In genomic region chr4:31334086-31334910, GRCh38 we compare ENCODE assay signal across 18 cellular contexts.
"Had no signal": no experiment of that assay in that cellular context is flagged by ENCODE, and none has a peak within 500 bp of the region (broad histone marks: within the 10 kb centered on the region; RNA-seq: fewer than 3 reads in every experiment).

No MANE protein-coding gene starts in this region.

- H3K36me3 ChIP-seq: esophagus muscularis mucosa, heart left ventricle, right lobe of liver, tibial artery, upper lobe of left lung, uterus had no signal

- H3K4me1 ChIP-seq: esophagus muscularis mucosa, heart left ventricle, psoas muscle, right lobe of liver, upper lobe of left lung, uterus had no signal

- H3K9me3 ChIP-seq: esophagus muscularis mucosa, heart left ventricle, psoas muscle, right lobe of liver, tibial artery, upper lobe of left lung, uterus had no signal

- DNase-seq: dorsolateral prefrontal cortex; effector memory CD4-positive, alpha-beta T cell; heart left ventricle; hippocampal formation; left colon; left ventricle myocardium superior; mesenchymal stem cell; naive B cell; psoas muscle; retina; right lobe of liver; stimulated activated CD4-positive, alpha-beta T cell treated with anti-CD3 and anti-CD28 coated beads, Interleukin-4, amount 100 ng/mL, for 24 hours; tibial artery; upper lobe of left lung; uterus had no signal

- H3K4me3 ChIP-seq: coronary artery, dorsolateral prefrontal cortex, esophagus muscularis mucosa, heart left ventricle, lung, psoas muscle, right lobe of liver, tibial artery, upper lobe of left lung, uterus had no signal

- H3K27me3 ChIP-seq: dorsolateral prefrontal cortex, esophagus muscularis mucosa, heart left ventricle, right lobe of liver, tibial artery, upper lobe of left lung, uterus had no signal
